In the genomic region with DNA sequence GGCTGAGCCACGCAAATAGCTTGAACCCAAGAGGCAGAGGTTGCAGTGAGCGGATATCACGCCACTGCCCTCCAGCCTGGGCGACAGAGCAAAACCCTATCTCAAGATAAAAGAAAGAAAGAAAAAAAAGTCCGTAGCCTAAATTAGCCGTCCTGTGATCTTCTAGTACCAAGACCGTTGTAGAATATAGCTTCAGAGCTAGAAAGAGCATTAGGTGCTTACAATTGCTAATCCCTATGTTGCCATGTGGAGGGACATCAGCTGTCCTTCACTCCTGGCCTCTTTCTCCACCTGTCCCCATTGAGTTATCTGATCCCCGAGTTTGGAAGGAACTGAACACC, we compare ENCODE assay signal across 11 cellular contexts. TPM values are rescaled to one million over a fixed set of nuclear protein-coding genes. Genes with fewer than 3 reads are reported as not detected.
DNase-seq lines count a peak whose midpoint lies in the region; ATAC-seq and TF ChIP-seq lines count a peak whose summit lies in the region.
"Had no signal": no experiment of that assay in that cellular context is flagged by ENCODE, and none has a peak within 500 bp of the region (broad histone marks: within the 10 kb centered on the region; RNA-seq: fewer than 3 reads in every experiment).

No MANE protein-coding gene starts in this region.

- H3K27ac ChIP-seq in OCI-LY3 (ENCODE audit: low read length) (no peak overlapping the region), endodermal cell (ENCODE audit: low read depth, low read length) (no peak overlapping the region), suprapubic skin (no peak overlapping the region)

- intact Hi-C loops in activated naive CD4-positive, alpha-beta T cell treated with anti-CD3 and anti-CD28 coated beads for 36 hours (cut with micrococcal nuclease), result loop anchor here (5.0 kb wide), 2 partner anchors 484 to 1846 kb away; a partner anchor contains a TSS

- peak overlapping the region; percentile 71 for H3K4me2 ChIP-seq in OCI-LY3 (ENCODE audit: low read length)

- peaks cover 22% of the 10 kb centered on the region for H3K79me2 ChIP-seq in OCI-LY3 (ENCODE audit: low read length)

- no peak overlapping the region for H2AFZ ChIP-seq in OCI-LY3 (ENCODE audit: low read depth, low read length)

- H3K27ac Mint-ChIP-seq in activated naive CD4-positive, alpha-beta T cell treated with anti-CD3 and anti-CD28 coated beads for 36 hours, result no peak overlapping the region
- H3K27ac Mint-ChIP-seq in endodermal cell, result no peak overlapping the region

- H3K4me3 ChIP-seq in OCI-LY3 (ENCODE audit: low read length) (peak overlapping the region; percentile 92), endodermal cell (ENCODE audit: low read length) (peak overlapping the region; percentile 90), suprapubic skin (peak overlapping the region; percentile 73)
- H3K4me3 ChIP-seq: lung had no signal

- DNase-seq in activated naive CD4-positive, alpha-beta T cell treated with anti-CD3 and anti-CD28 coated beads for 36 hours, result no peak
- no peak for DNase-seq in activated naive CD4-positive, alpha-beta T cell (lab: John Stamatoyannopoulos, UW)
- DNase-seq in endodermal cell (no peak), suprapubic skin (ENCODE audit: low spot score in 2 of 2) (no peak), NCI-H226 (no peak), NCI-H1930 (lab: John Stamatoyannopoulos, UW) (no peak)
- DNase-seq: NCI-H1048, SIG-M5 had no signal

- no peaks in the 10 kb centered on the region for H3K9me3 Mint-ChIP-seq in activated naive CD4-positive, alpha-beta T cell treated with anti-CD3 and anti-CD28 coated beads for 36 hours
- H3K9me3 Mint-ChIP-seq in endodermal cell, result peaks cover 11% of the 10 kb centered on the region

- H3K4me3 Mint-ChIP-seq in activated naive CD4-positive, alpha-beta T cell treated with anti-CD3 and anti-CD28 coated beads for 36 hours, result peak overlapping the region; percentile 86
- H3K4me3 Mint-ChIP-seq in endodermal cell, result peak overlapping the region; percentile 78

- H4K20me1 ChIP-seq in OCI-LY3 (ENCODE audit: insufficient read depth, low read length), result no peaks in the 10 kb centered on the region

- H3K27me3 Mint-ChIP-seq in activated naive CD4-positive, alpha-beta T cell treated with anti-CD3 and anti-CD28 coated beads for 36 hours (ENCODE audit: low read depth), result no peaks in the 10 kb centered on the region
- H3K27me3 Mint-ChIP-seq in endodermal cell (ENCODE audit: insufficient read depth), result peaks cover 3% of the 10 kb centered on the region

- peaks cover 8% of the 10 kb centered on the region for H3K4me1 Mint-ChIP-seq in activated naive CD4-positive, alpha-beta T cell treated with anti-CD3 and anti-CD28 coated beads for 36 hours (ENCODE audit: low read depth)
- H3K4me1 Mint-ChIP-seq in endodermal cell, result peaks cover 14% of the 10 kb centered on the region

- 80 to 89% methylated on average over 7 to 8 of the region's 8 CpGs for WGBS in endodermal cell (ENCODE audit: insufficient coverage in 1 of 2, insufficient read length in 1 of 2), 2 experiments
- 82% methylated on average over 8 of the region's 8 CpGs for WGBS in suprapubic skin

- no peak for TF ChIP-seq POLR2A in suprapubic skin (IDR thresholded peaks at IDR 0.05)

- TF ChIP-seq EP300 in suprapubic skin (IDR thresholded peaks at IDR 0.05), result no peak

- H3K9ac ChIP-seq in OCI-LY3 (ENCODE audit: low read length) (peak overlapping the region; percentile 82; the same call in 1 of the 2 replicates), endodermal cell (ENCODE audit: extremely low read depth, low read length, poor library complexity, severe bottlenecking) (no peak overlapping the region)

- H3K36me3 Mint-ChIP-seq in activated naive CD4-positive, alpha-beta T cell treated with anti-CD3 and anti-CD28 coated beads for 36 hours (ENCODE audit: low read depth), result peaks cover 13% of the 10 kb centered on the region
- H3K36me3 Mint-ChIP-seq in endodermal cell (ENCODE audit: low read depth), result peaks cover 16% of the 10 kb centered on the region

- CTCF ChIA-PET in activated naive CD4-positive, alpha-beta T cell treated with anti-CD3 and anti-CD28 coated beads for 36 hours (lab: Charles Lee), result interaction anchor here (0.6 to 1.6 kb wide), 6 partner anchors 23 to 90 kb away, joined by 3 to 4 read pairs (median 4); a partner anchor contains a TSS

- H3K27me3 ChIP-seq in OCI-LY3 (ENCODE audit: low read depth, low read length) (no peaks in the 10 kb centered on the region), endodermal cell (ENCODE audit: control insufficient read depth, insufficient read depth, low read length, poor library complexity, severe bottlenecking) (no peaks in the 10 kb centered on the region), suprapubic skin (no peaks in the 10 kb centered on the region)

- TF ChIP-seq CTCF in OCI-LY3 (IDR thresholded peaks at IDR 0.05; ENCODE audit: low read depth, low read length), result no peak
- no peak for TF ChIP-seq CTCF in endodermal cell (conservative IDR thresholded peaks at IDR 0.05)
- no peak for TF ChIP-seq CTCF in suprapubic skin (IDR thresholded peaks at IDR 0.05)

- peaks cover 3% of the 10 kb centered on the region for H3K36me3 ChIP-seq in OCI-LY3 (replicated peaks; ENCODE audit: low read depth, low read length)
- peaks cover 13% of the 10 kb centered on the region for H3K36me3 ChIP-seq in endodermal cell (ENCODE audit: control insufficient read depth, insufficient read depth, low read length)
- no peaks in the 10 kb centered on the region for H3K36me3 ChIP-seq in suprapubic skin

- no peak for ATAC-seq in GM21423 (IDR thresholded peaks at IDR 0.05; ENCODE audit: unreplicated experiment)

- H3K4me1 ChIP-seq in OCI-LY3 (ENCODE audit: low read length), result peaks cover 11% of the 10 kb centered on the region
- no peaks in the 10 kb centered on the region for H3K4me1 ChIP-seq in endodermal cell (ENCODE audit: control insufficient read depth, insufficient read depth, low read length)
- H3K4me1 ChIP-seq in suprapubic skin, result peaks cover 20% of the 10 kb centered on the region

- no peaks in the 10 kb centered on the region for H3K9me3 ChIP-seq in OCI-LY3 (ENCODE audit: insufficient read depth, low read length)
- no peaks in the 10 kb centered on the region for H3K9me3 ChIP-seq in endodermal cell (ENCODE audit: control insufficient read depth, low read length)
- no peaks in the 10 kb centered on the region for H3K9me3 ChIP-seq in suprapubic skin

RNA-seq across cellular contexts. Expression of a gene that starts 1.2 kb away (rescaled TPM):
- 100 to 1,000 TPM in 1 of 2 experiments, 10 to 100 TPM in 1; 96.5 to 101 TPM for total RNA-seq in activated naive CD4-positive, alpha-beta T cell treated with anti-CD3 and anti-CD28 coated beads for 36 hours
- total RNA-seq in endodermal cell, result 10 to 100 TPM; 31.5 to 39.8 TPM
- 77.0 TPM for polyA plus RNA-seq in endodermal cell (2013, experiment 1 of 2)
- polyA plus RNA-seq in endodermal cell (2013, experiment 2 of 2), result 85.0 TPM
- 1 to 10 TPM in 3 of 4 donors, not detected in 1; 4.9 to 8.0 (median 7.5) TPM for total RNA-seq in suprapubic skin

RNA-seq across cellular contexts. Expression of a gene that starts 43.2 kb away (rescaled TPM):
- 10 to 100 TPM; 68.1 to 78.4 TPM for total RNA-seq in activated naive CD4-positive, alpha-beta T cell treated with anti-CD3 and anti-CD28 coated beads for 36 hours
- total RNA-seq in endodermal cell (10 to 100 TPM; 77.9 to 82.7 TPM), suprapubic skin (100 to 1,000 TPM in 2 of 4 donors, 10 to 100 TPM in 2; 48.9 to 137 (median 99.3) TPM)
- 146 TPM for polyA plus RNA-seq in endodermal cell (2013, experiment 1 of 2)
- polyA plus RNA-seq in endodermal cell (2013, experiment 2 of 2), result 128 TPM
